ENCODE assay signal across 8 cellular contexts in genomic region chr2:88451647-88452150, GRCh38. TPM values are rescaled to one million over a fixed set of nuclear protein-coding genes. Genes with fewer than 3 reads are reported as not detected.
DNase-seq lines count a peak whose midpoint lies in the region; ATAC-seq lines count a peak whose summit lies in the region.

No MANE protein-coding gene starts in this region.

- H3K36me3 ChIP-seq in ES-I3 (ENCODE audit: insufficient read depth, low read length) (no peaks in the 10 kb centered on the region), HUES6 (ENCODE audit: control insufficient read depth, insufficient read depth, low read length) (peaks cover 18% of the 10 kb centered on the region)

- H3K9me3 ChIP-seq in ES-I3 (ENCODE audit: control insufficient read depth, insufficient read depth, low read length) (no peaks in the 10 kb centered on the region), HUES6 (ENCODE audit: control insufficient read depth, insufficient read depth, low read depth, low read length) (no peaks in the 10 kb centered on the region)

- no peak overlapping the region for H3K27ac ChIP-seq in HUES6 (ENCODE audit: low read depth, low read length)

- peaks cover 3% of the 10 kb centered on the region; the same call in 1 of the 2 replicates for H3K4me1 ChIP-seq in ES-I3 (ENCODE audit: insufficient read depth, low read length)
- peaks cover 4% of the 10 kb centered on the region; the same call in 1 of the 2 replicates for H3K4me1 ChIP-seq in HUES6 (ENCODE audit: control insufficient read depth, insufficient read depth, low read length)

- ATAC-seq in HG03139 (IDR thresholded peaks at IDR 0.05; ENCODE audit: unreplicated experiment) (no peak), GM19452 (IDR thresholded peaks at IDR 0.05; ENCODE audit: unreplicated experiment) (no peak), HG02763 (IDR thresholded peaks at IDR 0.05; ENCODE audit: unreplicated experiment) (no peak)

- DNase-seq in activated naive CD4-positive, alpha-beta T cell treated with anti-CD3 and anti-CD28 coated beads, Interleukin-2, amount 50 U/mL, for 16 hours, result peak; percentile 22
- DNase-seq in mesenteric fat pad (ENCODE audit: low spot score) (peak; percentile 81), anterior cingulate cortex (lab: John Stamatoyannopoulos, UW) (no peak)

- peaks cover 36% of the 10 kb centered on the region for H3K27me3 ChIP-seq in HUES6 (ENCODE audit: control insufficient read depth, insufficient read depth, low read length)

- H3K4me3 ChIP-seq in HUES6 (ENCODE audit: low read depth, low read length), result peak overlapping the region; percentile 70

- H3K9ac ChIP-seq in ES-I3 (ENCODE audit: low read depth, low read length), result peak overlapping the region; percentile 62
- peak overlapping the region; percentile 64 for H3K9ac ChIP-seq in HUES6 (ENCODE audit: low read length)

RNA-seq across cellular contexts. Expression of gene FOXI3, which starts 0.8 kb away (rescaled TPM):
- total RNA-seq in mesenteric fat pad, result not detected

Comparison
In these comparisons a context has a peak if more than half of its experiments do, and no peak if none do; other contexts are left out.
1. DNase-seq: peak in activated naive CD4-positive, alpha-beta T cell treated with anti-CD3 and anti-CD28 coated beads, Interleukin-2, amount 50 U/mL, for 16 hours (single experiment) and mesenteric fat pad (single experiment); none in anterior cingulate cortex (0 of 58).